ENCODE assay signal across 9 cellular contexts in genomic region chr5:172731286-172732073, GRCh38. TPM values are rescaled to one million over a fixed set of nuclear protein-coding genes. Genes with fewer than 3 reads are reported as not detected.
DNase-seq lines count a peak whose midpoint lies in the region; ATAC-seq and TF ChIP-seq lines count a peak whose summit lies in the region.
"Had no signal": no experiment of that assay in that cellular context is flagged by ENCODE, and none has a peak within 500 bp of the region (broad histone marks: within the 10 kb centered on the region; RNA-seq: fewer than 3 reads in every experiment).

No MANE protein-coding gene starts in this region.

- peaks cover 18 to 35% (median 27%) of the 10 kb centered on the region in 9 donors for H3K4me1 ChIP-seq in heart right ventricle
- peaks cover 9% of the 10 kb centered on the region for H3K4me1 ChIP-seq in right cardiac atrium (ENCODE audit: control insufficient read depth, insufficient read depth, low read length)
- peaks cover 44% of the 10 kb centered on the region for H3K4me1 ChIP-seq in mucosa of stomach (ENCODE audit: control insufficient read depth, insufficient read depth, low read length)
- H3K4me1 ChIP-seq in aorta (ENCODE audit: control insufficient read depth in 1 of 2, insufficient read depth in 2 of 2, low read length in 2 of 2): no peaks in the 10 kb centered on the region

- H3K9ac ChIP-seq in mucosa of stomach (ENCODE audit: low read length): peak overlapping the region; percentile 63

- intact Hi-C loops in heart right ventricle (cut with DNase I) (loop anchor here in 2 of 10 donors (5.0 kb wide), 1 partner anchor 36 kb away; no protein-coding TSS in a partner anchor), right cardiac atrium (cut with DNase I) (no loop called here), aorta (cut with DNase I) (no loop called here)

- H3K36me3 Mint-ChIP-seq in effector memory CD8-positive, alpha-beta T cell (ENCODE audit: insufficient read depth): peaks cover 3% of the 10 kb centered on the region
- H3K36me3 Mint-ChIP-seq in activated naive CD4-positive, alpha-beta T cell treated with anti-CD3 and anti-CD28 coated beads, Interleukin-2, amount 50 U/mL, for 72 hours: no peaks in the 10 kb centered on the region

- H3K4me1 Mint-ChIP-seq in effector memory CD8-positive, alpha-beta T cell (ENCODE audit: low read depth in 2 of 2): peaks cover 0 to 21% of the 10 kb centered on the region in 2 donors

- H3K4me3 ChIP-seq in heart right ventricle: no peak overlapping the region
- no peak overlapping the region for H3K4me3 ChIP-seq in right cardiac atrium (ENCODE audit: low read length)
- H3K4me3 ChIP-seq in mucosa of stomach (ENCODE audit: low read length): no peak overlapping the region
- no peak overlapping the region for H3K4me3 ChIP-seq in aorta (ENCODE audit: low read length in 2 of 2)

- peak overlapping the region in 7 of 10 donors; percentile 82 to 99 (median 92) for H3K27ac ChIP-seq in heart right ventricle
- no peak overlapping the region for H3K27ac ChIP-seq in right cardiac atrium (ENCODE audit: low read length)
- H3K27ac ChIP-seq in aorta (ENCODE audit: low read depth in 1 of 2, low read length in 2 of 2): peak overlapping the region; percentile 97 to 99

- DNase-seq in heart right ventricle: no peak
- DNase-seq in right cardiac atrium: no peak
- DNase-seq in effector memory CD8-positive, alpha-beta T cell: peak in 2 of 3 experiments; percentile 21 to 36
- peak in 1 of 2 donors; percentile 80 for DNase-seq in aorta
- no peak for DNase-seq in HuH-7 (ENCODE audit: low spot score)
- DNase-seq in activated naive CD4-positive, alpha-beta T cell treated with anti-CD3 and anti-CD28 coated beads, Interleukin-2, amount 50 U/mL, for 72 hours (ENCODE audit: low spot score in 2 of 2): no peak
- DNase-seq: NCI-H2171 treated with DMSO at 0.1 percent for 48 hours had no signal

- H3K27me3 Mint-ChIP-seq in effector memory CD8-positive, alpha-beta T cell: peaks cover 0 to 6% of the 10 kb centered on the region in 2 donors

- H3K27me3 ChIP-seq in heart right ventricle (no peaks in the 10 kb centered on the region), right cardiac atrium (ENCODE audit: control insufficient read depth, insufficient read depth) (no peaks in the 10 kb centered on the region), mucosa of stomach (ENCODE audit: control insufficient read depth, insufficient read depth, low read length) (no peaks in the 10 kb centered on the region), aorta (ENCODE audit: control insufficient read depth in 1 of 2, insufficient read depth in 2 of 2, low read length in 1 of 2) (no peaks in the 10 kb centered on the region)

- WGBS in heart right ventricle, 2 donors: 85 to 91% methylated on average over 23 of the region's 23 CpGs
- 90% methylated on average over 23 of the region's 23 CpGs for WGBS in right cardiac atrium
- 76 to 77% methylated on average over 23 of the region's 23 CpGs for WGBS in aorta, 2 donors

- H3K27ac Mint-ChIP-seq in effector memory CD8-positive, alpha-beta T cell: peak overlapping the region in 1 of 2 donors; percentile 84
- H3K27ac Mint-ChIP-seq in activated naive CD4-positive, alpha-beta T cell treated with anti-CD3 and anti-CD28 coated beads, Interleukin-2, amount 50 U/mL, for 72 hours: no peak overlapping the region

- no peaks in the 10 kb centered on the region for H3K9me3 Mint-ChIP-seq in effector memory CD8-positive, alpha-beta T cell
- H3K9me3 Mint-ChIP-seq in activated naive CD4-positive, alpha-beta T cell treated with anti-CD3 and anti-CD28 coated beads, Interleukin-2, amount 50 U/mL, for 72 hours: no peaks in the 10 kb centered on the region

- no peak overlapping the region for H3K4me3 Mint-ChIP-seq in effector memory CD8-positive, alpha-beta T cell

- no peak for TF ChIP-seq CTCF in heart right ventricle (IDR thresholded peaks at IDR 0.05)

- H3K36me3 ChIP-seq in heart right ventricle (no peaks in the 10 kb centered on the region), mucosa of stomach (ENCODE audit: control insufficient read depth, insufficient read depth, low read length) (no peaks in the 10 kb centered on the region), aorta (ENCODE audit: control insufficient read depth in 1 of 2, insufficient read depth in 2 of 2, low read length in 1 of 2) (no peaks in the 10 kb centered on the region)

- no peak for ATAC-seq in heart right ventricle
- no peak for ATAC-seq in right cardiac atrium
- peak; percentile 87 for ATAC-seq in effector memory CD8-positive, alpha-beta T cell (replicated peaks)
- ATAC-seq in aorta (ENCODE audit: low FRiP score): no peak
- no peak for ATAC-seq in GM18517 (IDR thresholded peaks at IDR 0.05; ENCODE audit: unreplicated experiment)
- no peak for ATAC-seq in activated naive CD4-positive, alpha-beta T cell treated with anti-CD3 and anti-CD28 coated beads, Interleukin-2, amount 50 U/mL, for 72 hours

- H3K9me3 ChIP-seq in heart right ventricle (no peaks in the 10 kb centered on the region), right cardiac atrium (ENCODE audit: control insufficient read depth, low read length) (no peaks in the 10 kb centered on the region), mucosa of stomach (ENCODE audit: control insufficient read depth, low read length) (no peaks in the 10 kb centered on the region), aorta (ENCODE audit: control insufficient read depth, low read length) (no peaks in the 10 kb centered on the region)

RNA-seq across cellular contexts. Expression of gene DUSP1, which starts 39.5 kb away (rescaled TPM):
- total RNA-seq in heart right ventricle (100 to 1,000 TPM in 7 of 10 donors, 10 to 100 TPM in 3; 55.7 to 215 (median 143) TPM), right cardiac atrium (100 to 1,000 TPM in 2 of 4 donors, 10 to 100 TPM in 2; 81.3 to 247 (median 105) TPM), aorta (1,000 to 10,000 TPM in 1 of 2 donors, 100 to 1,000 TPM in 1; 293 to 1,994 TPM)
- polyA plus RNA-seq in heart right ventricle (10 to 100 TPM; 33.3 to 98.6 TPM), right cardiac atrium (78.7 TPM), aorta (100 to 1,000 TPM; 178 to 515 TPM)
- 10 to 100 TPM; 12.0 to 17.6 TPM for total RNA-seq in activated naive CD4-positive, alpha-beta T cell treated with anti-CD3 and anti-CD28 coated beads, Interleukin-2, amount 50 U/mL, for 72 hours

Comparison
In these comparisons a context has a peak if more than half of its experiments do, and no peak if none do; other contexts are left out.
1. DNase-seq: peak in effector memory CD8-positive, alpha-beta T cell (2 of 3); none in heart right ventricle (0 of 2), right cardiac atrium (0 of 3), HuH-7 (single experiment) and activated naive CD4-positive, alpha-beta T cell treated with anti-CD3 and anti-CD28 coated beads, Interleukin-2, amount 50 U/mL, for 72 hours (0 of 2).